In the genomic region with DNA sequence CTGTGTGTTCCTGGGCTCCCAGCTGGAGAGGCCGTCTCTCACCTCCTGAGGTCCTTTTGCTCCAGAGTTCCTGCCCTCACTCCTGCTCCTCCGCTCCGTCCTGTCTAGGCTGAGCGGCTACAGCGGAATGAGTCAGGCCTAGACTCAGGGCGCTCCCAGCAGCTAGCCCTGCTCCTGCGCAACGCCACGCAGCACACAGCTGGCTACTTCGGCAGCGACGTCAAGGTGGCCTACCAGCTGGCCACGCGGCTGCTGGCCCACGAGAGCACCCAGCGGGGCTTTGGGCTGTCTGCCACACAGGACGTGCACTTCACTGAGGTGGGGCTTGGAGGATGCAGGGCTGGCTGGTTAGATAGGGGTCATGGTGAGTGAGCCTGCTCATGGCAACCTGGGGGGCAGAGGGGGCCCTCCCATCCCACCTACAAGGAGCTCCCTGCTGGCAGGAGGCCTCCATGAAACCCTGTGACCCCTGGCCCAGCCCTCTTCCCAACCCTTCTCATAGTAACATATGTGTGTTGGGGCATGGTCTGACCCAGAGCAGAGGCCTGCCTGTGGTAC, we compare ENCODE assay signal across 27 cellular contexts. TPM values are rescaled to one million over a fixed set of nuclear protein-coding genes. Genes with fewer than 3 reads are reported as not detected.
DNase-seq lines count a peak whose midpoint lies in the region; ATAC-seq and TF ChIP-seq lines count a peak whose summit lies in the region.
"Had no signal": no experiment of that assay in that cellular context is flagged by ENCODE, and none has a peak within 500 bp of the region (broad histone marks: within the 10 kb centered on the region; RNA-seq: fewer than 3 reads in every experiment).

No MANE protein-coding gene starts in this region.

- H4K8ac ChIP-seq in trophoblast cell (ENCODE audit: low read depth, low read length): no peak overlapping the region

- H3K14ac ChIP-seq in trophoblast cell (ENCODE audit: low read length): peak overlapping the region; percentile 10

- no CpG with 5 or more reads among the region's 17 CpGs for WGBS in trophoblast cell (ENCODE audit: extremely low coverage, insufficient coverage, insufficient read length)

- no peak overlapping the region for H3K23ac ChIP-seq in trophoblast cell (ENCODE audit: low read length)

- peak overlapping the region; percentile 63 for H2BK12ac ChIP-seq in trophoblast cell (ENCODE audit: low read length)

- H3K27me3 ChIP-seq in BE2C: no peaks in the 10 kb centered on the region
- H3K27me3 ChIP-seq in RWPE2 (ENCODE audit: insufficient read depth, poor library complexity, severe bottlenecking): no peaks in the 10 kb centered on the region
- no peaks in the 10 kb centered on the region for H3K27me3 ChIP-seq in trophoblast cell (ENCODE audit: insufficient read depth, low read length)
- H3K27me3 ChIP-seq: esophagus muscularis mucosa, gastrocnemius medialis, transverse colon had no signal

- H3K4me2 ChIP-seq in trophoblast cell (ENCODE audit: low read length): no peak overlapping the region
- H3K4me2 ChIP-seq: A549 had no signal

- peak overlapping the region; percentile 40 for H3K27ac ChIP-seq in RWPE2 (ENCODE audit: poor library complexity, severe bottlenecking)
- H3K27ac ChIP-seq in epithelial cell of prostate: peak overlapping the region; percentile 63
- no peak overlapping the region for H3K27ac ChIP-seq in trophoblast cell (ENCODE audit: low read depth, low read length)
- H3K27ac ChIP-seq: A549, esophagus muscularis mucosa, gastrocnemius medialis, HL-60, SK-N-MC, transverse colon had no signal

- H3K9me3 ChIP-seq in BE2C: no peaks in the 10 kb centered on the region
- no peaks in the 10 kb centered on the region for H3K9me3 ChIP-seq in RWPE2 (ENCODE audit: severe bottlenecking)
- H3K9me3 ChIP-seq in trophoblast cell (ENCODE audit: insufficient read depth, low read depth, low read length): peaks cover 14% of the 10 kb centered on the region
- H3K9me3 ChIP-seq: A549, Caco-2, esophagus muscularis mucosa, gastrocnemius medialis, mucosa of descending colon, transverse colon had no signal

- ATAC-seq in RWPE2 (ENCODE audit: low read depth): no peak
- no peak for ATAC-seq in GM19395 (IDR thresholded peaks at IDR 0.05; ENCODE audit: unreplicated experiment)
- ATAC-seq: A549; gastrocnemius medialis; left ventricle myocardium superior; mucosa of descending colon; sciatic nerve; stimulated activated naive CD8-positive, alpha-beta T cell treated with anti-CD3 and anti-CD28 coated beads, Interleukin-15, amount 100 ng/mL, for 72 hours had no signal

- DNase-seq in BE2C (peak; percentile 7), RWPE2 (ENCODE audit: low spot score) (no peak), epithelial cell of prostate (ENCODE audit: low read depth, low spot score) (no peak), trophoblast cell (peak; percentile 87 to 93), NCI-H345 treated with DMSO at 0.1 percent for 48 hours (lab: John Stamatoyannopoulos, UW; ENCODE audit: unreplicated experiment) (no peak), NCI-H510A treated with DMSO at 0.1 percent for 48 hours (lab: John Stamatoyannopoulos, UW) (no peak), NCI-H2171 treated with DMSO at 0.1 percent for 48 hours (lab: John Stamatoyannopoulos, UW) (no peak)
- DNase-seq: activated CD4-positive, alpha-beta T cell treated with anti-CD3 and anti-CD28 coated beads for 48 hours; activated naive CD4-positive, alpha-beta T cell treated with anti-CD3 and anti-CD28 coated beads, Interleukin-2, amount 10 ng/mL, durations not matched to agents 7 days and 5 days; Caco-2; central memory CD4-positive, alpha-beta T cell; DMS79 treated with DMSO at 0.1 percent for 48 hours; gastrocnemius medialis; H9; Kasumi-1; NCI-H1694 treated with DMSO at 0.1 percent for 48 hours; NCI-H526 treated with DMSO at 0.1 percent for 48 hours; stimulated activated naive CD8-positive, alpha-beta T cell treated with anti-CD3 and anti-CD28 coated beads, Interleukin-15, amount 100 ng/mL, for 72 hours; transverse colon had no signal

- H3K4me3 ChIP-seq in BE2C (ENCODE audit: low read depth, low read length) (no peak overlapping the region), RWPE2 (ENCODE audit: severe bottlenecking) (no peak overlapping the region), trophoblast cell (ENCODE audit: low read depth, low read length) (no peak overlapping the region)
- H3K4me3 ChIP-seq: A549, esophagus muscularis mucosa, gastrocnemius medialis, mucosa of descending colon, SK-N-MC, transverse colon had no signal

- H4K12ac ChIP-seq in trophoblast cell (ENCODE audit: low read depth, low read length): no peak overlapping the region

- no peaks in the 10 kb centered on the region for H3K79me2 ChIP-seq in trophoblast cell (ENCODE audit: control insufficient read depth, insufficient read depth, low read length, poor library complexity)

- H3K36me3 ChIP-seq in BE2C: no peaks in the 10 kb centered on the region; the same call in 1 of the 2 replicates
- H3K36me3 ChIP-seq in RWPE2 (ENCODE audit: low read depth): peaks cover 25% of the 10 kb centered on the region
- H3K36me3 ChIP-seq in trophoblast cell (ENCODE audit: control insufficient read depth in 1 of 2, insufficient read depth in 2 of 2, low read length in 2 of 2): peaks cover 78 to 80% of the 10 kb centered on the region in 2 experiments
- H3K36me3 ChIP-seq: gastrocnemius medialis, transverse colon had no signal

- no peak overlapping the region for H3K4ac ChIP-seq in trophoblast cell (ENCODE audit: low read depth, low read length)

- H3K4me1 ChIP-seq in BE2C (no peaks in the 10 kb centered on the region), RWPE2 (ENCODE audit: insufficient read depth, poor library complexity, severe bottlenecking) (peaks cover 12% of the 10 kb centered on the region), trophoblast cell (ENCODE audit: control insufficient read depth in 1 of 2, insufficient read depth in 2 of 2, low read length in 2 of 2) (peaks cover 8 to 14% of the 10 kb centered on the region in 2 experiments)
- H3K4me1 ChIP-seq: transverse colon had no signal

- H2AFZ ChIP-seq in trophoblast cell (ENCODE audit: insufficient read depth, low read length, poor library complexity): no peak overlapping the region

- peak overlapping the region; percentile 31 for H4K91ac ChIP-seq in trophoblast cell (ENCODE audit: low read depth, low read length)

- H2BK120ac ChIP-seq in trophoblast cell (ENCODE audit: insufficient read depth, low read length, poor library complexity): peak overlapping the region; percentile 5

- no peak overlapping the region for H2AK5ac ChIP-seq in trophoblast cell (ENCODE audit: low read length)

- no peak for TF ChIP-seq CTCF in BE2C (IDR thresholded peaks at IDR 0.05; ENCODE audit: low read depth, low read length)
- TF ChIP-seq CTCF in RWPE2 (IDR thresholded peaks at IDR 0.05; ENCODE audit: poor library complexity, severe bottlenecking): no peak

- peak overlapping the region; percentile 2 for H3K18ac ChIP-seq in trophoblast cell (ENCODE audit: low read length)

- peak overlapping the region; percentile 18 for H2BK5ac ChIP-seq in trophoblast cell (ENCODE audit: low read depth, low read length, poor library complexity)

- no peak overlapping the region for H3K9ac ChIP-seq in trophoblast cell (ENCODE audit: low read length)

- peaks cover 11% of the 10 kb centered on the region for H3K79me1 ChIP-seq in trophoblast cell (ENCODE audit: low read length)

RNA-seq across cellular contexts. Expression of a gene that starts 15.1 kb away (rescaled TPM):
- polyA plus RNA-seq in BE2C (2012; ENCODE audit: insufficient read depth, insufficient read length, low read depth): 6.6 TPM
- polyA plus RNA-seq in trophoblast cell (2013): 91.9 and 95.6 TPM in 2 replicates

RNA-seq across cellular contexts. Expression of a gene that starts 18.5 kb away (rescaled TPM):
- polyA plus RNA-seq in BE2C (2012; ENCODE audit: insufficient read depth, insufficient read length, low read depth): 39.5 TPM
- 18.9 and 19.5 TPM in 2 replicates for polyA plus RNA-seq in trophoblast cell (2013)

RNA-seq across cellular contexts. Expression of a gene that starts 39.0 kb away (rescaled TPM):
- 0.66 TPM for polyA plus RNA-seq in BE2C (2012; ENCODE audit: insufficient read depth, insufficient read length, low read depth)
- 0.97 and 1.1 TPM in 2 replicates for polyA plus RNA-seq in trophoblast cell (2013)
- polyA plus RNA-seq: A549 had no signal

RNA-seq across cellular contexts. Expression of a gene that starts 54.1 kb away (rescaled TPM):
- polyA plus RNA-seq in BE2C (2012; ENCODE audit: insufficient read depth, insufficient read length, low read depth): 865 TPM
- 192 and 196 TPM in 2 replicates for polyA plus RNA-seq in trophoblast cell (2013)

Comparison
In these comparisons a context has a peak if more than half of its experiments do, and no peak if none do; other contexts are left out.
1. DNase-seq: peak in BE2C (single experiment) and trophoblast cell (2 of 2); none in RWPE2 (single experiment), epithelial cell of prostate (single experiment), NCI-H345 treated with DMSO at 0.1 percent for 48 hours (single experiment), NCI-H510A treated with DMSO at 0.1 percent for 48 hours (single experiment) and NCI-H2171 treated with DMSO at 0.1 percent for 48 hours (single experiment).